8 cellular contexts compared by ENCODE assay signal in the genomic region with DNA sequence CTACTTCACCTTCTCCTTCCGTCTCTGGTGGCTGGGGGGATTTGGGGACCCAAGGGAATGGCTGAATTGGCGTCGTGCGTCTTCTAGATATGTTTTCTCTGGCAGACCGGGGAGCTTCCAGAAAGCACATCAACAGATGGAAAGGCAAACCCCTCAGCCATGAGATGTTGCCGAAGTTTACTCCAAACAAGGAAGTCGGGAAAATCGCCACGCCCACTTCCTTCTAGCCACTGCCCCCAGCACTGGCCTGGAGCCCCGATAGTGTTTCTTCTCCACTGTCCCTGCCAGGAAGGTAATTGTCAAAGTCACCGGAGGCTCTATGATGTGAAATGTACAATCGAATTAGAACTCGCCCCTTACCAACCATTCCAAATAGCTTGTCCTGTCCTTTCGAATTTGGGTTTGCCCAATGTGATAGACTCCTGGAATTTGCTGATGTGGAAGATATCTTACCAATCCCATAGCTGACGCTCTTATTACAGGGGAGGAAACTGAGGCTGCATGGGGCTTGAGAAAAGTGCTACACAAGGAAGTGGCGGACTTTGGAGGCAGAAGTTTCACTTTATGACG.
A peak's percentile ranks its signal among the peaks of the same experiment; 100 is the strongest.
DNase-seq lines count a peak whose midpoint lies in the region; ATAC-seq and TF ChIP-seq lines count a peak whose summit lies in the region.
"Had no signal": no experiment of that assay in that cellular context is flagged by ENCODE, and none has a peak within 500 bp of the region (broad histone marks: within the 10 kb centered on the region; RNA-seq: fewer than 3 reads in every experiment).

No MANE protein-coding gene starts in this region.

- H3K9me3 ChIP-seq in MG63 (no peaks in the 10 kb centered on the region), mammary epithelial cell (replicated peaks; ENCODE audit: insufficient read depth, low read length) (no peaks in the 10 kb centered on the region), left lung (no peaks in the 10 kb centered on the region), testis (no peaks in the 10 kb centered on the region)

- no peaks in the 10 kb centered on the region for H3K36me3 ChIP-seq in MG63
- H3K36me3 ChIP-seq in mammary epithelial cell (ENCODE audit: insufficient read depth, low read length), result no peaks in the 10 kb centered on the region
- no peaks in the 10 kb centered on the region for H3K36me3 ChIP-seq in left lung
- H3K36me3 ChIP-seq in testis (ENCODE audit: low read depth, missing control alignments), result no peaks in the 10 kb centered on the region

- H3K79me2 ChIP-seq in mammary epithelial cell (ENCODE audit: insufficient read depth, low read length), result no peaks in the 10 kb centered on the region

- H3K9ac ChIP-seq in mammary epithelial cell (ENCODE audit: insufficient read depth, low read length), result peak overlapping the region; percentile 9

- TF ChIP-seq CTCF in mammary epithelial cell (conservative IDR thresholded peaks at IDR 0.05 in 1 of 2, IDR thresholded peaks at IDR 0.05 in 1 of 2; ENCODE audit: extremely low read depth in 1 of 2, insufficient read depth in 1 of 2, low read depth in 1 of 2, low read length in 2 of 2) (no peak), left lung (IDR thresholded peaks at IDR 0.05) (no peak), testis (IDR thresholded peaks at IDR 0.05) (no peak)

- H3K27me3 ChIP-seq in MG63 (peaks cover 31% of the 10 kb centered on the region), mammary epithelial cell (ENCODE audit: insufficient read depth, low read length) (peaks cover 2% of the 10 kb centered on the region), left lung (peaks cover 34 to 61% of the 10 kb centered on the region in 2 donors), testis (no peaks in the 10 kb centered on the region)

- TF ChIP-seq POLR2A in testis (IDR thresholded peaks at IDR 0.05), result no peak

- H3K4me1 ChIP-seq in mammary epithelial cell (ENCODE audit: insufficient read depth, low read length) (peaks cover 14% of the 10 kb centered on the region), left lung (peaks cover 3 to 10% of the 10 kb centered on the region in 2 donors), testis (no peaks in the 10 kb centered on the region)

- in situ Hi-C loops in mammary epithelial cell (cut with MboI; ENCODE audit: low sequenced_read_pairs in 2 of 2), result no loop called here

- dilution Hi-C loops in mammary epithelial cell (cut with HindIII; ENCODE audit: low sequenced_read_pairs), result no loop called here

- peak overlapping the region; percentile 96 for H2AFZ ChIP-seq in mammary epithelial cell (ENCODE audit: low read depth, low read length)

- peak overlapping the region; percentile 43 for H3K4me3 ChIP-seq in MG63
- H3K4me3 ChIP-seq in mammary epithelial cell (replicated peaks in 1 of 3; ENCODE audit: insufficient read depth in 1 of 3, low read depth in 2 of 3, low read length in 3 of 3), result peak overlapping the region; percentile 47 to 62 (median 49)
- H3K4me3 ChIP-seq in left lung, result peak overlapping the region; percentile 16 to 24
- H3K4me3 ChIP-seq in testis, result peak overlapping the region; percentile 48 to 57

- intact Hi-C loops in mammary epithelial cell (cut with micrococcal nuclease), result loop anchor here (5.0 kb wide), 1 partner anchor 38 kb away; no protein-coding TSS in a partner anchor
- intact Hi-C loops in left lung (cut with DNase I), result no loop called here
- intact Hi-C loops in testis (cut with DNase I; ENCODE audit: low total_unique reads), result no loop called here

- CTCF ChIA-PET in mammary epithelial cell (lab: Charles Lee; ENCODE audit: low non-redundant PET), result no interaction called here

- H4K20me1 ChIP-seq in mammary epithelial cell (ENCODE audit: insufficient read depth, low read length), result no peaks in the 10 kb centered on the region

- 8% methylated on average over 16 of the region's 17 CpGs for WGBS in mammary epithelial cell (ENCODE audit: low coverage, missing lambda C conversion rate)
- WGBS in testis, 2 donors, result 16 to 24% methylated on average over 15 to 17 of the region's 17 CpGs

- DNase-seq in MG63 (no peak), mammary epithelial cell (no peak), left lung (no peak), testis (peak; percentile 45), NCI-H146 (lab: John Stamatoyannopoulos, UW) (no peak)
- DNase-seq: activated naive CD4-positive, alpha-beta T cell treated with Interleukin-2 at 50 U/mL for 16 hours had no signal

- H3K27ac ChIP-seq in mammary epithelial cell (ENCODE audit: insufficient read depth, low read depth, low read length) (no peak overlapping the region), left lung (no peak overlapping the region), testis (no peak overlapping the region)

- BruUV-seq in mammary epithelial cell (replicated peaks; lab: Mats Ljungman, UMichigan), result no TSS peak

- peak overlapping the region; percentile 98 for H3K4me2 ChIP-seq in mammary epithelial cell (ENCODE audit: insufficient read depth, low read depth, low read length)

- no peak for ATAC-seq in left lung
- no peak for ATAC-seq in HG03175 (IDR thresholded peaks at IDR 0.05; ENCODE audit: unreplicated experiment)
- ATAC-seq in GM19467 (IDR thresholded peaks at IDR 0.05; ENCODE audit: unreplicated experiment), result no peak
